In the genomic region with DNA sequence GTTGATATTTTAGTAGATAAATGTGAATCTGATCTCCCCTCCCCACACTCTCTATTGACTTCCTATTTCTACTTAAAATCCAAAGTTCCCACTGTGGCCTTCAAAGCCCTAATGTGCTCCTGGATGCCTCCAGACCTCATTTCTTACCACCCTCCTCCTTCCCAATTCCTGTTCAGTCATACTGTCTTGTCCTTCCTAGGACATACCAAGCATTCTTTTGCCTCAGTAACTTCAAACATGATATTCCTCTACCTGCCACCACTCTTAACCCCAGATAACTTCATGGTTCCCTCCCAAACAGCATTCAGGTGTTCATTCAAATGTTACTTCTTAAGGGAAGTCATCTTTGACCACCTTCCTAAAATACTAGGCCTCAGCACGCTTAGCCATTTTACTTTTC, we compare ENCODE assay signal across 26 cellular contexts.
"Had no signal": no experiment of that assay in that cellular context is flagged by ENCODE, and none has a peak within 500 bp of the region (broad histone marks: within the 10 kb centered on the region; RNA-seq: fewer than 3 reads in every experiment).

No MANE protein-coding gene starts in this region.

- H2AFZ ChIP-seq: neural progenitor cell had no signal

- H3K4me2 ChIP-seq: neural progenitor cell had no signal

- DNase-seq: dorsolateral prefrontal cortex; effector CD4-positive, alpha-beta T cell; foreskin fibroblast; gastrocnemius medialis; head of caudate nucleus; left cardiac atrium; left lung; mesenchymal stem cell; midbrain; naive thymus-derived CD4-positive, alpha-beta T cell; sigmoid colon; stimulated activated CD4-positive, alpha-beta T cell treated with anti-CD3 and anti-CD28 coated beads, Interleukin-2, amount 100 ng/mL, for 24 hours; stimulated activated CD4-positive, alpha-beta T cell treated with anti-CD3 and anti-CD28 coated beads, Interleukin-4, amount 100 ng/mL, for 24 hours; stimulated activated naive CD4-positive, alpha-beta T cell treated with Interleukin-2 at 50 U/mL for 16 hours; stomach; thyroid gland; trophoblast cell had no signal

- H3K27me3 Mint-ChIP-seq: naive thymus-derived CD4-positive, alpha-beta T cell had no signal

- H3K9me3 ChIP-seq: gastrocnemius medialis, left lung, prostate gland, right atrium auricular region, sigmoid colon, stomach, thyroid gland, vagina had no signal

- H3K27ac ChIP-seq: dorsolateral prefrontal cortex, epithelial cell of prostate, gastrocnemius medialis, left lung, neural progenitor cell, prostate gland, right atrium auricular region, sigmoid colon, stomach, thyroid gland, vagina had no signal

- H3K36me3 Mint-ChIP-seq: neural progenitor cell; stimulated activated effector memory CD8-positive, alpha-beta T cell treated with anti-CD3 and anti-CD28 coated beads, Interleukin-12 subunit alpha, Interleukin-12 subunit beta, amount 100 ng/mL, for 72 hours had no signal

- H3K27me3 ChIP-seq: dorsolateral prefrontal cortex, gastrocnemius medialis, left lung, neural progenitor cell, right atrium auricular region, sigmoid colon, stomach, thyroid gland, vagina had no signal

- H3K4me1 ChIP-seq: gastrocnemius medialis, left lung, neural progenitor cell, prostate gland, right atrium auricular region, sigmoid colon, stomach, thyroid gland, vagina had no signal

- H3K27ac Mint-ChIP-seq: nephron; neural progenitor cell; stimulated activated effector memory CD8-positive, alpha-beta T cell treated with anti-CD3 and anti-CD28 coated beads, Interleukin-12 subunit alpha, Interleukin-12 subunit beta, amount 100 ng/mL, for 72 hours had no signal

- ATAC-seq: esophagus mucosa; gastrocnemius medialis; left cardiac atrium; left lung; naive thymus-derived CD4-positive, alpha-beta T cell; stimulated activated effector memory CD8-positive, alpha-beta T cell treated with anti-CD3 and anti-CD28 coated beads, Interleukin-12 subunit alpha, Interleukin-12 subunit beta, amount 100 ng/mL, for 72 hours had no signal

- H3K9ac ChIP-seq: neural progenitor cell had no signal

- H3K4me1 Mint-ChIP-seq: naive thymus-derived CD4-positive, alpha-beta T cell; nephron; neural progenitor cell; stimulated activated effector memory CD8-positive, alpha-beta T cell treated with anti-CD3 and anti-CD28 coated beads, Interleukin-12 subunit alpha, Interleukin-12 subunit beta, amount 100 ng/mL, for 72 hours had no signal

- H3K4me3 ChIP-seq: dorsolateral prefrontal cortex, gastrocnemius medialis, left lung, neural progenitor cell, prostate gland, right atrium auricular region, sigmoid colon, stomach, thyroid gland, vagina had no signal

- H3K9me3 Mint-ChIP-seq: naive thymus-derived CD4-positive, alpha-beta T cell; nephron; neural progenitor cell; stimulated activated effector memory CD8-positive, alpha-beta T cell treated with anti-CD3 and anti-CD28 coated beads, Interleukin-12 subunit alpha, Interleukin-12 subunit beta, amount 100 ng/mL, for 72 hours had no signal

- H3K4me3 Mint-ChIP-seq: naive thymus-derived CD4-positive, alpha-beta T cell; nephron; neural progenitor cell; stimulated activated effector memory CD8-positive, alpha-beta T cell treated with anti-CD3 and anti-CD28 coated beads, Interleukin-12 subunit alpha, Interleukin-12 subunit beta, amount 100 ng/mL, for 72 hours had no signal

- FAIRE-seq: islet of Langerhans had no signal

- H3K36me3 ChIP-seq: gastrocnemius medialis, left lung, neural progenitor cell, prostate gland, right atrium auricular region, sigmoid colon, thyroid gland, vagina had no signal
